Comparison of ENCODE assay signal across 14 cellular contexts in genomic region chr16:14196539-14196938, GRCh38.
A peak's percentile ranks its signal among the peaks of the same experiment; 100 is the strongest.
DNase-seq lines count a peak whose midpoint lies in the region; ATAC-seq, FAIRE-seq and TF ChIP-seq lines count a peak whose summit lies in the region.
"Had no signal": no experiment of that assay in that cellular context is flagged by ENCODE, and none has a peak within 500 bp of the region (broad histone marks: within the 10 kb centered on the region; RNA-seq: fewer than 3 reads in every experiment).

No MANE protein-coding gene starts in this region.

- H3K9me3 Mint-ChIP-seq in naive thymus-derived CD4-positive, alpha-beta T cell, result peaks cover 0 to 2% (median 0%) of the 10 kb centered on the region in 11 donors
- H3K9me3 Mint-ChIP-seq: dendritic cell treated with granulocyte-macrophage colony-stimulating factor and Interleukin-4, amounts not matched to agents 40 ng/mL and 50 ng/mL, for 4 days had no signal

- POLR2A ChIA-PET in GM12878 (lab: Charles Lee), result interaction anchor here (0.5 kb wide), 1 partner anchor 184 kb away, joined by 3 read pairs; no protein-coding TSS in a partner anchor
- POLR2A ChIA-PET in naive thymus-derived CD4-positive, alpha-beta T cell (lab: Charles Lee), result interaction anchor here (0.5 to 1.2 kb wide), 4 partner anchors 11 to 434 kb away, joined by 3 to 4 read pairs (median 4); partner anchors contain the start of gene PARN

- H3K9ac ChIP-seq in KMS-11 (0 out of 2 replicates have a peak overlapping the region, but pooled peaks have one; percentile 5), GM12878 (ENCODE audit: control insufficient read depth, insufficient read depth, low read length) (no peak overlapping the region)

- intact Hi-C loops in GM12878 (cut with micrococcal nuclease; ENCODE audit: unreplicated experiment), result no loop called here
- intact Hi-C loops in naive thymus-derived CD4-positive, alpha-beta T cell (cut with micrococcal nuclease), result loop anchor here (5.0 to 10.0 kb wide), 4 partner anchors 88 to 274 kb away; partner anchors contain the start of genes ERCC4 (in 2 of the 2) and MRTFB (in 1 of the 2)

- H3K27me3 Mint-ChIP-seq in naive thymus-derived CD4-positive, alpha-beta T cell, result no peaks in the 10 kb centered on the region
- H3K27me3 Mint-ChIP-seq: dendritic cell treated with granulocyte-macrophage colony-stimulating factor and Interleukin-4, amounts not matched to agents 40 ng/mL and 50 ng/mL, for 4 days had no signal

- CTCF ChIA-PET in GM12878 (lab: Yijun Ruan, JAX), result interaction anchor here (0.7 kb wide), 1 partner anchor 10 kb away, joined by 3 read pairs; no protein-coding TSS in a partner anchor
- CTCF ChIA-PET in naive thymus-derived CD4-positive, alpha-beta T cell (lab: Charles Lee), result interaction anchor here (1.4 kb wide), 1 partner anchor 9 kb away, joined by 3 read pairs; no protein-coding TSS in a partner anchor

- peak overlapping the region; percentile 30 to 83 (median 72) for H3K27ac Mint-ChIP-seq in naive thymus-derived CD4-positive, alpha-beta T cell
- H3K27ac Mint-ChIP-seq: dendritic cell treated with granulocyte-macrophage colony-stimulating factor and Interleukin-4, amounts not matched to agents 40 ng/mL and 50 ng/mL, for 4 days had no signal

- RAD21 ChIA-PET in GM12878 (lab: Charles Lee; ENCODE audit: unreplicated experiment), result no interaction called here

- SMC1A ChIA-PET in GM12878 (lab: Charles Lee; ENCODE audit: uncharacterized antibody, unreplicated experiment), result interaction anchor here (1.1 kb wide), 1 partner anchor 20 kb away, joined by 3 read pairs; no protein-coding TSS in a partner anchor

- TF ChIP-seq POLR2A in GM12878 (IDR thresholded peaks at IDR 0.05; ENCODE audit: low read depth, low read length), result no peak

- H3K4me2 ChIP-seq in KMS-11 (peak overlapping the region; percentile 39), GM12878 (ENCODE audit: control insufficient read depth, insufficient read depth) (no peak overlapping the region)

- no TSS peak for BruUV-seq in GM12878 (replicated peaks; lab: Mats Ljungman, UMichigan)

- no peaks in the 10 kb centered on the region for H3K27me3 ChIP-seq in KMS-11 (ENCODE audit: insufficient read depth, low read depth)
- H3K27me3 ChIP-seq in GM12878 (replicated peaks in 1 of 2; ENCODE audit: control insufficient read depth in 2 of 2, insufficient read depth in 2 of 2, low read length in 1 of 2), result no peaks in the 10 kb centered on the region
- no peaks in the 10 kb centered on the region for H3K27me3 ChIP-seq in naive thymus-derived CD4-positive, alpha-beta T cell (ENCODE audit: control insufficient read depth in 2 of 2, insufficient read depth in 2 of 2, low read length in 2 of 2)

- in situ Hi-C loops in GM12878 (cut with MboI), result no loop called here

- H3K27ac ChIP-seq in KMS-11 (peak overlapping the region; percentile 24; the same call in 1 of the 2 replicates), GM12878 (ENCODE audit: control insufficient read depth, insufficient read depth) (no peak overlapping the region)
- H3K27ac ChIP-seq in naive thymus-derived CD4-positive, alpha-beta T cell (ENCODE audit: low read depth, low read length), result peak overlapping the region; percentile 5

- TF ChIP-seq RAD21 in GM12878 (IDR thresholded peaks at IDR 0.05; ENCODE audit: insufficient read depth, low read depth, low read length), result no peak

- 0 out of 3 replicates have a peak, but pooled peaks have one; percentile 37 for ATAC-seq in GM12878
- peak; percentile 64 for ATAC-seq in naive thymus-derived CD4-positive, alpha-beta T cell
- ATAC-seq in GM21423 (IDR thresholded peaks at IDR 0.05; ENCODE audit: unreplicated experiment), result no peak

- no peaks in the 10 kb centered on the region for H4K20me1 ChIP-seq in KMS-11 (ENCODE audit: insufficient read depth)
- H4K20me1 ChIP-seq in GM12878 (ENCODE audit: control insufficient read depth, insufficient read depth), result no peaks in the 10 kb centered on the region

- TF ChIP-seq CTCF in KMS-11 (conservative IDR thresholded peaks at IDR 0.05; ENCODE audit: low read depth, low read length) (no peak), GM12878 (IDR thresholded peaks at IDR 0.05 in 2 of 3, conservative IDR thresholded peaks at IDR 0.05 in 1 of 3; ENCODE audit: control insufficient read depth in 2 of 3, extremely low read depth in 1 of 3, insufficient read depth in 1 of 3, low read depth in 3 of 3, low read length in 3 of 3) (no peak)

- peak overlapping the region; percentile 15; the same call in 1 of the 2 replicates for H2AFZ ChIP-seq in KMS-11 (ENCODE audit: low read depth)
- H2AFZ ChIP-seq in GM12878 (ENCODE audit: control insufficient read depth, low read depth, low read length), result peak overlapping the region; percentile 13

- peak; percentile 6 for DNase-seq in NCI-H2107 treated with DMSO at 0.1 percent for 48 hours (lab: John Stamatoyannopoulos, UW; ENCODE audit: unreplicated experiment)
- no peak for DNase-seq in NCI-H2107 (lab: John Stamatoyannopoulos, UW)
- DNase-seq in GM12878 (ENCODE audit: low read depth, low spot score), result no peak
- DNase-seq in naive thymus-derived CD4-positive, alpha-beta T cell, result peak in 5 of 9 donors; percentile 17 to 53 (median 40)
- no peak for DNase-seq in T-helper 9 cell
- DNase-seq in activated CD4-positive, alpha-beta T cell treated with anti-CD3 and anti-CD28 coated beads for 4 hours, result no peak
- DNase-seq: foreskin fibroblast, H7, islet precursor cell, NCI-H1436 treated with DMSO at 0.1 percent for 48 hours had no signal

- FAIRE-seq in GM12878 (lab: Jason Lieb, UNC), result no peak
- FAIRE-seq: A204.1 had no signal

- peaks cover 73% of the 10 kb centered on the region for H3K4me1 ChIP-seq in KMS-11 (ENCODE audit: low read depth, poor library complexity, severe bottlenecking)
- peaks cover 19% of the 10 kb centered on the region for H3K4me1 ChIP-seq in GM12878 (ENCODE audit: control insufficient read depth, insufficient read depth, low read length)
- peaks cover 5 to 34% of the 10 kb centered on the region in 2 donors for H3K4me1 ChIP-seq in naive thymus-derived CD4-positive, alpha-beta T cell (ENCODE audit: control insufficient read depth in 2 of 2, insufficient read depth in 2 of 2, low read length in 2 of 2)

- peaks cover 0 to 13% (median 12%) of the 10 kb centered on the region in 5 donors for H3K36me3 Mint-ChIP-seq in naive thymus-derived CD4-positive, alpha-beta T cell

- peaks cover 32 to 76% (median 49%) of the 10 kb centered on the region in 7 donors for H3K4me1 Mint-ChIP-seq in naive thymus-derived CD4-positive, alpha-beta T cell

- no peak overlapping the region for H3K4me3 ChIP-seq in KMS-11 (IDR thresholded peaks at IDR 0.05; ENCODE audit: insufficient read depth, low read depth, low read length)
- H3K4me3 ChIP-seq in GM12878, result no peak overlapping the region
- H3K4me3 ChIP-seq in naive thymus-derived CD4-positive, alpha-beta T cell (ENCODE audit: low read length), result no peak overlapping the region

- no peak for TF ChIP-seq EP300 in GM12878 (IDR thresholded peaks at IDR 0.05; ENCODE audit: borderline replicate concordance in 1 of 2, control insufficient read depth in 1 of 2, low read depth in 2 of 2, low read length in 2 of 2)

- peak overlapping the region in 9 of 10 donors; percentile 2 to 66 (median 42) for H3K4me3 Mint-ChIP-seq in naive thymus-derived CD4-positive, alpha-beta T cell
- H3K4me3 Mint-ChIP-seq: dendritic cell treated with granulocyte-macrophage colony-stimulating factor and Interleukin-4, amounts not matched to agents 40 ng/mL and 50 ng/mL, for 4 days had no signal

- H3K79me2 ChIP-seq in KMS-11 (ENCODE audit: insufficient read depth, low read depth), result no peaks in the 10 kb centered on the region
- H3K79me2 ChIP-seq in GM12878 (ENCODE audit: control insufficient read depth, insufficient read depth, low read length), result no peaks in the 10 kb centered on the region

- no peaks in the 10 kb centered on the region; the same call in 2 of the 3 replicates for H3K9me3 ChIP-seq in GM12878 (replicated peaks; ENCODE audit: control insufficient read depth, insufficient read depth, low read length)
- H3K9me3 ChIP-seq in naive thymus-derived CD4-positive, alpha-beta T cell (ENCODE audit: control insufficient read depth in 2 of 3, low read length in 3 of 3), result no peaks in the 10 kb centered on the region

- H3K36me3 ChIP-seq in KMS-11 (ENCODE audit: insufficient read depth) (no peaks in the 10 kb centered on the region), GM12878 (ENCODE audit: control insufficient read depth in 2 of 2, insufficient read depth in 2 of 2, low read length in 1 of 2) (no peaks in the 10 kb centered on the region)
- H3K36me3 ChIP-seq in naive thymus-derived CD4-positive, alpha-beta T cell (ENCODE audit: control insufficient read depth in 2 of 3, insufficient read depth in 3 of 3, low read length in 3 of 3), result no peaks in the 10 kb centered on the region

TF ChIP-seq in GM12878, 131 proteins besides CTCF, POLR2A, EP300 and RAD21:
- TF ChIP-seq GABPA (IDR thresholded peaks at IDR 0.05; ENCODE audit: low read depth) (0 out of 2 replicates have a peak, but pooled peaks have one; percentile 26), CHD4 (IDR thresholded peaks at IDR 0.05) (no peak), SPI1 (IDR thresholded peaks at IDR 0.05; ENCODE audit: borderline replicate concordance, insufficient read depth, low read depth, low read length) (0 out of 2 replicates have a peak, but pooled peaks have one; percentile 26), TCF7 (IDR thresholded peaks at IDR 0.05; ENCODE audit: borderline replicate concordance) (no peak), PBX3 (IDR thresholded peaks at IDR 0.05; ENCODE audit: insufficient replicate concordance, low read depth, low read length) (no peak)
- TF ChIP-seq, protein P1, sequence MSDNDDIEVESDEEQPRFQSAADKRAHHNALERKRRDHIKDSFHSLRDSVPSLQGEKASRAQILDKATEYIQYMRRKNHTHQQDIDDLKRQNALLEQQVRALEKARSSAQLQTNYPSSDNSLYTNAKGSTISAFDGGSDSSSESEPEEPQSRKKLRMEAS (IDR thresholded peaks at IDR 0.05; ENCODE audit: low read depth, low read length), result no peak

Comparison
In these comparisons a context has a peak if more than half of its experiments do, and no peak if none do; other contexts are left out.
1. DNase-seq: peak in NCI-H2107 treated with DMSO at 0.1 percent for 48 hours (single experiment) and naive thymus-derived CD4-positive, alpha-beta T cell (5 of 9); none in NCI-H2107 (single experiment), GM12878 (single experiment), T-helper 9 cell (single experiment) and activated CD4-positive, alpha-beta T cell treated with anti-CD3 and anti-CD28 coated beads for 4 hours (0 of 2).